22 cellular contexts compared by ENCODE assay signal in genomic region chr17:73334771-73335513, GRCh38. TPM values are rescaled to one million over a fixed set of nuclear protein-coding genes. Genes with fewer than 3 reads are reported as not detected.
A peak's percentile ranks its signal among the peaks of the same experiment; 100 is the strongest.
DNase-seq lines count a peak whose midpoint lies in the region; ATAC-seq lines count a peak whose summit lies in the region.
"Had no signal": no experiment of that assay in that cellular context is flagged by ENCODE, and none has a peak within 500 bp of the region (broad histone marks: within the 10 kb centered on the region; RNA-seq: fewer than 3 reads in every experiment).

No MANE protein-coding gene starts in this region.

- in situ Hi-C loops in G401 (cut with HindIII; ENCODE audit: low sequenced_read_pairs): no loop called here

- intact Hi-C loops in sciatic nerve (cut with DNase I): no loop called here

- ATAC-seq in sciatic nerve (no peak), HG03135 (IDR thresholded peaks at IDR 0.05; ENCODE audit: unreplicated experiment) (no peak)
- ATAC-seq: activated CD8-positive, alpha-beta T cell treated with anti-CD3 and anti-CD28 coated beads, Interleukin-2, amount 10 ng/mL, durations not matched to agents 7 days and 5 days; psoas muscle had no signal

- peak overlapping the region; percentile 80 for H3K27ac ChIP-seq in epithelial cell of prostate
- H3K27ac ChIP-seq: C4-2B, GM23248, neural progenitor cell, PC-9, psoas muscle had no signal

- DNase-seq in COR-L47 (lab: John Stamatoyannopoulos, UW): peak; percentile 96
- DNase-seq in NCI-H774 (lab: John Stamatoyannopoulos, UW): peak; percentile 43
- DNase-seq in epithelial cell of prostate (ENCODE audit: low read depth, low spot score): no peak
- peak; percentile 54 for DNase-seq in sciatic nerve (ENCODE audit: low spot score)
- no peak for DNase-seq in NCI-H82 (lab: John Stamatoyannopoulos, UW)
- no peak for DNase-seq in G401 (ENCODE audit: low spot score)
- DNase-seq in NCI-H2227 treated with DMSO at 0.1 percent for 48 hours (lab: John Stamatoyannopoulos, UW): no peak
- DNase-seq: ACHN; activated B cell treated with CpG ODN at 0.5 μM for 24 hours; activated CD8-positive, alpha-beta T cell treated with anti-CD3 and anti-CD28 coated beads, Interleukin-2, amount 10 ng/mL, durations not matched to agents 7 days and 5 days; activated naive CD4-positive, alpha-beta T cell treated with Interleukin-2 at 50 U/mL for 16 hours; activated T-cell treated with anti-CD3 and anti-CD28 coated beads, Interleukin-2, amount 50 U/mL, for 1 hour; amniotic stem cell; DMS 273 treated with DMSO at 0.1 percent for 48 hours; GM23248; midbrain; PC-9; psoas muscle; stimulated activated CD4-positive, alpha-beta T cell treated with anti-CD3 and anti-CD28 coated beads, Interleukin-4, amount 100 ng/mL, for 1 hour had no signal

RNA-seq across cellular contexts. Expression of gene CDC42EP4, which starts 23.1 kb away (rescaled TPM):
- 98.8 TPM for total RNA-seq in sciatic nerve
- total RNA-seq in G401 (2014; rRNA removed; shearing (Covaris generic)): 66.1 and 79.4 TPM in 2 replicates

Comparison
In these comparisons a context has a peak if more than half of its experiments do, and no peak if none do; other contexts are left out.
1. DNase-seq: peak in COR-L47 (single experiment), NCI-H774 (single experiment) and sciatic nerve (single experiment); none in epithelial cell of prostate (single experiment), NCI-H82 (single experiment), G401 (single experiment) and NCI-H2227 treated with DMSO at 0.1 percent for 48 hours (single experiment).